ENCODE assay signal across 23 cellular contexts in genomic region chr5:41932770-41933169, GRCh38.
"Had no signal": no experiment of that assay in that cellular context is flagged by ENCODE, and none has a peak within 500 bp of the region (broad histone marks: within the 10 kb centered on the region; RNA-seq: fewer than 3 reads in every experiment).

No MANE protein-coding gene starts in this region.

- FAIRE-seq: endometrium, islet of Langerhans, kidney had no signal

- H3K27ac ChIP-seq: colonic mucosa, esophagus muscularis mucosa, gastrocnemius medialis, heart right ventricle, left lung, lower lobe of right lung had no signal

- H3K36me3 ChIP-seq: colonic mucosa had no signal

- H3K4me1 ChIP-seq: colonic mucosa, esophagus muscularis mucosa, gastrocnemius medialis, heart right ventricle, left lung, lower lobe of right lung had no signal

- H3K9me3 ChIP-seq: colonic mucosa, esophagus muscularis mucosa, gastrocnemius medialis, heart right ventricle, left lung, lower lobe of right lung, mucosa of descending colon had no signal

- DNase-seq: colonic mucosa; cortex of kidney; effector CD8-positive, alpha-beta T cell; effector memory CD8-positive, alpha-beta T cell; endodermal cell; foreskin melanocyte; gastrocnemius medialis; glutamatergic neuron; head of caudate nucleus; heart right ventricle; hippocampal formation; kidney; kidney glomerular epithelial cell; left cardiac atrium; left lung; left ventricle myocardium superior; lower lobe of right lung; mesenchymal stem cell; mucosa of descending colon; naive B cell had no signal

- H3K27me3 ChIP-seq: colonic mucosa, esophagus muscularis mucosa, gastrocnemius medialis, heart right ventricle, left lung had no signal

- H3K4me3 ChIP-seq: colonic mucosa, esophagus muscularis mucosa, gastrocnemius medialis, heart right ventricle, left lung, lower lobe of right lung, mucosa of descending colon had no signal

- ATAC-seq: effector memory CD8-positive, alpha-beta T cell; gastrocnemius medialis; heart right ventricle; left cardiac atrium; left lung; left ventricle myocardium superior; lower lobe of right lung; mucosa of descending colon had no signal
